ENCODE assay signal across 8 cellular contexts in genomic region chr10:329361-330099, GRCh38.
DNase-seq lines count a peak whose midpoint lies in the region; ATAC-seq, FAIRE-seq and TF ChIP-seq lines count a peak whose summit lies in the region.

No MANE protein-coding gene starts in this region.

- H3K36me3 Mint-ChIP-seq in activated T-cell treated with anti-CD3 and anti-CD28 coated beads, Interleukin-2, amount 50 U/mL, for 4 hours (ENCODE audit: insufficient read depth): peaks cover 3% of the 10 kb centered on the region
- H3K36me3 Mint-ChIP-seq in natural killer cell: no peaks in the 10 kb centered on the region

- peak; percentile 86 to 88 for DNase-seq in A549 (ENCODE audit: low read depth in 1 of 2, low spot score in 1 of 2)
- peak; percentile 72 for DNase-seq in NCI-H460 (ENCODE audit: extremely low read depth, low read depth)
- DNase-seq in activated T-cell treated with anti-CD3 and anti-CD28 coated beads, Interleukin-2, amount 50 U/mL, for 4 hours: peak; percentile 20
- peak; percentile 95 for DNase-seq in fibroblast of the aortic adventitia (ENCODE audit: low read depth)
- no peak for DNase-seq in natural killer cell
- no peak for DNase-seq in epidermal melanocyte (ENCODE audit: insufficient read length, low spot score)

- POLR2A ChIA-PET in A549 (lab: Yijun Ruan, JAX): interaction anchor here (0.6 to 1.5 kb wide), 3 partner anchors 9 to 32 kb away, joined by 3 to 12 read pairs (median 3); no protein-coding TSS in a partner anchor

- peaks cover 15% of the 10 kb centered on the region for H3K4me1 ChIP-seq in A549

- peak overlapping the region; percentile 33 for H3K4me3 Mint-ChIP-seq in activated T-cell treated with anti-CD3 and anti-CD28 coated beads, Interleukin-2, amount 50 U/mL, for 4 hours
- peak overlapping the region; percentile 9 for H3K4me3 Mint-ChIP-seq in natural killer cell

- CTCF ChIA-PET in A549 (lab: Yijun Ruan, JAX): interaction anchor here (0.9 to 2.5 kb wide), 4 partner anchors 8 to 460 kb away, joined by 3 to 15 read pairs (median 4); no protein-coding TSS in a partner anchor

- peak overlapping the region; percentile 87 to 92 for H3K27ac ChIP-seq in A549

- TF ChIP-seq CTCF in A549 (IDR thresholded peaks at IDR 0.05) (no peak), fibroblast of the aortic adventitia (IDR thresholded peaks at IDR 0.05; ENCODE audit: insufficient read depth, low read length) (peak; percentile 13), natural killer cell (IDR thresholded peaks at IDR 0.05) (no peak)

- no peaks in the 10 kb centered on the region for H3K9me3 Mint-ChIP-seq in activated T-cell treated with anti-CD3 and anti-CD28 coated beads, Interleukin-2, amount 50 U/mL, for 4 hours
- H3K9me3 Mint-ChIP-seq in natural killer cell: no peaks in the 10 kb centered on the region

- peak; percentile 20 to 30; a peak in 2 of 5 replicates for TF ChIP-seq RAD21 in A549 (conservative IDR thresholded peaks at IDR 0.05 in 1 of 2, IDR thresholded peaks at IDR 0.05 in 1 of 2)

- H3K9me3 ChIP-seq in A549: no peaks in the 10 kb centered on the region

- H3K27ac Mint-ChIP-seq in natural killer cell: peak overlapping the region in 1 of 2 donors; percentile 59

- peak; percentile 86 for FAIRE-seq in A549 (lab: Jason Lieb, UNC)

- ATAC-seq in A549 (peak; percentile 97 to 99), GM18868 (IDR thresholded peaks at IDR 0.05; ENCODE audit: unreplicated experiment) (peak; percentile 40), natural killer cell (no peak), HG03521 (IDR thresholded peaks at IDR 0.05; ENCODE audit: unreplicated experiment) (no peak)
- ATAC-seq in activated T-cell treated with anti-CD3 and anti-CD28 coated beads, Interleukin-2, amount 50 U/mL, for 4 hours: peak; percentile 68 to 77

- H3K27me3 Mint-ChIP-seq in activated T-cell treated with anti-CD3 and anti-CD28 coated beads, Interleukin-2, amount 50 U/mL, for 4 hours (ENCODE audit: low read depth): no peaks in the 10 kb centered on the region
- H3K27me3 Mint-ChIP-seq in natural killer cell (ENCODE audit: low read depth in 2 of 2): no peaks in the 10 kb centered on the region

- H3K4me1 Mint-ChIP-seq in activated T-cell treated with anti-CD3 and anti-CD28 coated beads, Interleukin-2, amount 50 U/mL, for 4 hours (ENCODE audit: low read depth): peaks cover 42% of the 10 kb centered on the region
- peaks cover 39 to 50% of the 10 kb centered on the region in 2 donors for H3K4me1 Mint-ChIP-seq in natural killer cell

- 5% methylated on average over 13 of the region's 15 CpGs for WGBS in A549 (ENCODE audit: missing lambda C conversion rate)

- intact Hi-C loops in natural killer cell (cut with micrococcal nuclease): loop anchor here (5.0 kb wide), 2 partner anchors 82 to 738 kb away; no protein-coding TSS in a partner anchor

- peak; percentile 35; the same call in 1 of the 2 replicates for TF ChIP-seq POLR2A in A549 (IDR thresholded peaks at IDR 0.05; ENCODE audit: low read length)

- H3K4me3 ChIP-seq in A549 (peak overlapping the region; percentile 48), fibroblast of the aortic adventitia (ENCODE audit: low read depth, low read length) (peak overlapping the region; percentile 44)

- peak overlapping the region; percentile 98 for H3K4me2 ChIP-seq in A549

- no peak for TF ChIP-seq EP300 in A549 (IDR thresholded peaks at IDR 0.05)

TF ChIP-seq in A549, 52 proteins besides CTCF, POLR2A, EP300 and RAD21:
- no peak for TF ChIP-seq ELK1 (IDR thresholded peaks at IDR 0.05; ENCODE audit: low read depth, low read length)
- no peak for TF ChIP-seq FOSL2 (IDR thresholded peaks at IDR 0.05)
- 0 out of 2 replicates have a peak, but pooled peaks have one; percentile 17 for TF ChIP-seq FOSL2 (CRISPR knock-in tag; IDR thresholded peaks at IDR 0.05)
- peak; percentile 79 for TF ChIP-seq MAX (IDR thresholded peaks at IDR 0.05)
- TF ChIP-seq BCL3 (IDR thresholded peaks at IDR 0.05): 0 out of 3 replicates have a peak, but pooled peaks have one; percentile 27
- peak; percentile 38 to 46; a peak in 2 of 5 replicates for TF ChIP-seq JUN (IDR thresholded peaks at IDR 0.05)

Comparison
In these comparisons a context has a peak if more than half of its experiments do, and no peak if none do; other contexts are left out.
1. ATAC-seq: peak in A549 (2 of 2), GM18868 (single experiment) and activated T-cell treated with anti-CD3 and anti-CD28 coated beads, Interleukin-2, amount 50 U/mL, for 4 hours (2 of 2); none in natural killer cell (0 of 3) and HG03521 (single experiment).
2. DNase-seq: peak in A549 (2 of 2), NCI-H460 (single experiment), activated T-cell treated with anti-CD3 and anti-CD28 coated beads, Interleukin-2, amount 50 U/mL, for 4 hours (single experiment) and fibroblast of the aortic adventitia (single experiment); none in natural killer cell (single experiment) and epidermal melanocyte (single experiment).